23 cellular contexts compared by ENCODE assay signal in genomic region chr5:65986796-65987195, GRCh38.
DNase-seq lines count a peak whose midpoint lies in the region; ATAC-seq and TF ChIP-seq lines count a peak whose summit lies in the region.
"Had no signal": no experiment of that assay in that cellular context is flagged by ENCODE, and none has a peak within 500 bp of the region (broad histone marks: within the 10 kb centered on the region; RNA-seq: fewer than 3 reads in every experiment).

No MANE protein-coding gene starts in this region.

- no peak overlapping the region for H3K4me3 Mint-ChIP-seq in natural killer cell
- H3K4me3 Mint-ChIP-seq in natural killer cell treated with Interleukin-12 subunit alpha and Interleukin-12 subunit beta and Interleukin-15 and Interleukin-18, amount 100 ng/mL, for 72 hours, result no peak overlapping the region
- H3K4me3 Mint-ChIP-seq: GM23338; stimulated activated naive CD8-positive, alpha-beta T cell treated with anti-CD3 and anti-CD28 coated beads, Interleukin-15, Interleukin-2, amounts not matched to agents 100 ng/mL and 50 ng/mL, for 24 hours; WTC11 had no signal

- H3K27me3 Mint-ChIP-seq in natural killer cell (ENCODE audit: low read depth in 2 of 2), result no peaks in the 10 kb centered on the region
- H3K27me3 Mint-ChIP-seq in natural killer cell treated with Interleukin-12 subunit alpha and Interleukin-12 subunit beta and Interleukin-15 and Interleukin-18, amount 100 ng/mL, for 72 hours, result no peaks in the 10 kb centered on the region
- H3K27me3 Mint-ChIP-seq: stimulated activated naive CD8-positive, alpha-beta T cell treated with anti-CD3 and anti-CD28 coated beads, Interleukin-15, Interleukin-2, amounts not matched to agents 100 ng/mL and 50 ng/mL, for 24 hours had no signal

- WGBS in right lobe of liver (ENCODE audit: insufficient coverage, low coverage, low lambda C conversion rate, missing lambda C conversion rate), result 31% methylated on average over 3 of the region's 3 CpGs

- H3K36me3 ChIP-seq in right lobe of liver, result no peaks in the 10 kb centered on the region
- H3K36me3 ChIP-seq in MG63, result peaks cover 13% of the 10 kb centered on the region
- H3K36me3 ChIP-seq: sigmoid colon, thyroid gland had no signal

- no peak overlapping the region for H3K27ac ChIP-seq in right lobe of liver
- H3K27ac ChIP-seq: sigmoid colon, thyroid gland had no signal

- no peak for ATAC-seq in natural killer cell
- ATAC-seq in natural killer cell treated with Interleukin-12 subunit alpha and Interleukin-12 subunit beta and Interleukin-15 and Interleukin-18, amount 100 ng/mL, for 72 hours, result no peak
- ATAC-seq in right lobe of liver, result peak; percentile 53 to 74 (median 68)
- no peak for ATAC-seq in GM21528 (IDR thresholded peaks at IDR 0.05; ENCODE audit: low FRiP score, unreplicated experiment)
- ATAC-seq: activated naive CD4-positive, alpha-beta T cell treated with anti-CD3 and anti-CD28 coated beads, Interleukin-2, amount 50 U/mL, for 72 hours; GM23338; WTC11 had no signal

- TF ChIP-seq CTCF in natural killer cell (IDR thresholded peaks at IDR 0.05) (no peak), right lobe of liver (IDR thresholded peaks at IDR 0.05) (no peak)

- H3K27me3 ChIP-seq in right lobe of liver (no peaks in the 10 kb centered on the region), MG63 (no peaks in the 10 kb centered on the region)
- H3K27me3 ChIP-seq: sigmoid colon, thyroid gland had no signal

- H3K4me3 ChIP-seq in right lobe of liver (no peak overlapping the region), MG63 (no peak overlapping the region)
- H3K4me3 ChIP-seq: GM23338, sigmoid colon, thyroid gland had no signal

- intact Hi-C loops in natural killer cell (cut with micrococcal nuclease) (no loop called here), right lobe of liver (cut with DNase I) (no loop called here), head of caudate nucleus (cut with DNase I) (no loop called here)

- H3K36me3 Mint-ChIP-seq in natural killer cell, result no peaks in the 10 kb centered on the region
- H3K36me3 Mint-ChIP-seq in natural killer cell treated with Interleukin-12 subunit alpha and Interleukin-12 subunit beta and Interleukin-15 and Interleukin-18, amount 100 ng/mL, for 72 hours, result no peaks in the 10 kb centered on the region

- DNase-seq in natural killer cell, result no peak
- no peak for DNase-seq in natural killer cell treated with Interleukin-12 subunit alpha and Interleukin-12 subunit beta and Interleukin-15 and Interleukin-18, amount 100 ng/mL, for 72 hours (ENCODE audit: low spot score)
- DNase-seq in NCI-H748 (lab: John Stamatoyannopoulos, UW; ENCODE audit: unreplicated experiment), result peak; percentile 67
- DNase-seq in right lobe of liver, result no peak
- DNase-seq in head of caudate nucleus, result no peak
- DNase-seq in MG63, result no peak
- DNase-seq: activated CD8-positive, alpha-beta memory T cell treated with anti-CD3 and anti-CD28 coated beads, Interleukin-2, amount 50 U/mL, for 4 hours; anterior cingulate cortex; caudate nucleus; CD4-positive, CD25-positive, alpha-beta regulatory T cell; DMS79; GF-D8; mesenchymal stem cell; sigmoid colon; stimulated activated CD4-positive, alpha-beta T cell treated with anti-CD3 and anti-CD28 coated beads, Interleukin-15, amount 100 ng/mL, for 24 hours; T-helper 9 cell; thyroid gland had no signal

- no peak for TF ChIP-seq POLR2A in right lobe of liver (IDR thresholded peaks at IDR 0.05)

- peaks cover 58% of the 10 kb centered on the region in 2 donors for H3K4me1 Mint-ChIP-seq in natural killer cell
- peaks cover 37 to 43% of the 10 kb centered on the region in 2 donors for H3K4me1 Mint-ChIP-seq in natural killer cell treated with Interleukin-12 subunit alpha and Interleukin-12 subunit beta and Interleukin-15 and Interleukin-18, amount 100 ng/mL, for 72 hours (ENCODE audit: low read depth in 2 of 2)

- H3K9me3 ChIP-seq in right lobe of liver (no peaks in the 10 kb centered on the region), MG63 (no peaks in the 10 kb centered on the region)
- H3K9me3 ChIP-seq: sigmoid colon, thyroid gland had no signal

- peak overlapping the region; percentile 49 to 72 for H3K27ac Mint-ChIP-seq in natural killer cell
- no peak overlapping the region for H3K27ac Mint-ChIP-seq in natural killer cell treated with Interleukin-12 subunit alpha and Interleukin-12 subunit beta and Interleukin-15 and Interleukin-18, amount 100 ng/mL, for 72 hours
- H3K27ac Mint-ChIP-seq: activated naive CD4-positive, alpha-beta T cell treated with anti-CD3 and anti-CD28 coated beads, Interleukin-2, amount 50 U/mL, for 72 hours; activated T-helper 2 cell treated with anti-CD3 and anti-CD28 coated beads, Interferon-gamma antibody, Interleukin-2, Interleukin-4, amounts not matched to agents 10 μg/mL and 5 μg/mL and 100 μg/mL, durations not matched to agents 14 hours and 24 hours and 36 hours; GM23338; stimulated activated naive CD8-positive, alpha-beta T cell treated with anti-CD3 and anti-CD28 coated beads, Interleukin-15, Interleukin-2, amounts not matched to agents 100 ng/mL and 50 ng/mL, for 24 hours; WTC11 had no signal

- H3K4me1 ChIP-seq in right lobe of liver, result peaks cover 0 to 34% (median 9%) of the 10 kb centered on the region in 4 donors

- H3K9me3 Mint-ChIP-seq in natural killer cell, result no peaks in the 10 kb centered on the region
- no peaks in the 10 kb centered on the region for H3K9me3 Mint-ChIP-seq in natural killer cell treated with Interleukin-12 subunit alpha and Interleukin-12 subunit beta and Interleukin-15 and Interleukin-18, amount 100 ng/mL, for 72 hours
- H3K9me3 Mint-ChIP-seq: activated naive CD4-positive, alpha-beta T cell treated with anti-CD3 and anti-CD28 coated beads, Interleukin-2, amount 50 U/mL, for 72 hours; activated T-helper 2 cell treated with anti-CD3 and anti-CD28 coated beads, Interferon-gamma antibody, Interleukin-2, Interleukin-4, amounts not matched to agents 10 μg/mL and 5 μg/mL and 100 μg/mL, durations not matched to agents 14 hours and 24 hours and 36 hours; CD4-positive, CD25-positive, alpha-beta regulatory T cell; GM23338; stimulated activated naive CD8-positive, alpha-beta T cell treated with anti-CD3 and anti-CD28 coated beads, Interleukin-15, Interleukin-2, amounts not matched to agents 100 ng/mL and 50 ng/mL, for 24 hours; WTC11 had no signal

Comparison
In these comparisons a context has a peak if more than half of its experiments do, and no peak if none do; other contexts are left out.
1. H3K27ac Mint-ChIP-seq: peak in natural killer cell (2 of 2); none in natural killer cell treated with Interleukin-12 subunit alpha and Interleukin-12 subunit beta and Interleukin-15 and Interleukin-18, amount 100 ng/mL, for 72 hours (0 of 2).
2. ATAC-seq: peak in right lobe of liver (4 of 4); none in natural killer cell (0 of 3), natural killer cell treated with Interleukin-12 subunit alpha and Interleukin-12 subunit beta and Interleukin-15 and Interleukin-18, amount 100 ng/mL, for 72 hours (0 of 2) and GM21528 (single experiment).